In the genomic region with DNA sequence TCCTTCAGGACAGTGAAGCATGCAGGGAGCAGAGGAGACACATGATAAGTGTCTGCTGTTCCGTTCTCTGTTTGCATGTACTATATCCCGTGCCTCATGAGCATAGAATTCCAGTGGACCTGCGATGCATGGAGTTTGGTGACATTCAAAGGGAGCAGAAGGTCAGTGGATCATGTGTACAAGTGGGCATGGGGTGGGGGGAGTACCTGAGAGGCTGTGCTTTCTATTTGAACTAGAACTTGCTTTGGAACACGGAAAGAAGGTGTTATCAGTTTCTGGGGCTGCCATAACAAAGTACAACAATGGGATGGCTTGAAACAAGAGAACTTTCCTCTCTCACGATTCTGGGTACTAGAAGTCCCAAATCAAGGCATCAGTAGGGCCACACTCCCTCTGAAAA, we compare ENCODE assay signal across 20 cellular contexts. TPM values are rescaled to one million over a fixed set of nuclear protein-coding genes. Genes with fewer than 3 reads are reported as not detected.
"Had no signal": no experiment of that assay in that cellular context is flagged by ENCODE, and none has a peak within 500 bp of the region (broad histone marks: within the 10 kb centered on the region; RNA-seq: fewer than 3 reads in every experiment).

No MANE protein-coding gene starts in this region.

- FAIRE-seq: small intestine had no signal

- H3K9me3 Mint-ChIP-seq: activated B cell treated with CpG ODN at 0.5 μM for 24 hours; activated CD4-positive, alpha-beta memory T cell treated with anti-CD3 and anti-CD28 coated beads, Interleukin-2, amount 10 ng/mL, durations not matched to agents 7 days and 5 days; nephron; stimulated activated naive CD8-positive, alpha-beta T cell treated with anti-CD3 and anti-CD28 coated beads, Interleukin-15, amount 100 ng/mL, for 72 hours had no signal

- H3K9me3 ChIP-seq: prostate gland, upper lobe of right lung had no signal

- H3K36me3 Mint-ChIP-seq: activated CD8-positive, alpha-beta memory T cell treated with anti-CD3 and anti-CD28 coated beads, Interleukin-2, amount 10 ng/mL, durations not matched to agents 7 days and 5 days; activated naive CD8-positive, alpha-beta T cell had no signal

- H3K4me3 ChIP-seq: lung, prostate gland, upper lobe of right lung had no signal

- H3K4me3 Mint-ChIP-seq: activated B cell treated with CpG ODN at 0.5 μM for 24 hours; activated CD4-positive, alpha-beta memory T cell treated with anti-CD3 and anti-CD28 coated beads, Interleukin-2, amount 10 ng/mL, durations not matched to agents 7 days and 5 days; activated CD8-positive, alpha-beta memory T cell treated with anti-CD3 and anti-CD28 coated beads, Interleukin-2, amount 10 ng/mL, durations not matched to agents 7 days and 5 days; activated naive CD8-positive, alpha-beta T cell; nephron; stimulated activated naive CD8-positive, alpha-beta T cell treated with anti-CD3 and anti-CD28 coated beads, Interleukin-15, amount 100 ng/mL, for 72 hours had no signal

- H3K27me3 ChIP-seq: upper lobe of right lung had no signal

- H3K36me3 ChIP-seq: prostate gland, upper lobe of right lung had no signal

- ATAC-seq: activated CD8-positive, alpha-beta memory T cell treated with anti-CD3 and anti-CD28 coated beads, Interleukin-2, amount 10 ng/mL, durations not matched to agents 7 days and 5 days; right cardiac atrium; stimulated activated naive CD8-positive, alpha-beta T cell treated with anti-CD3 and anti-CD28 coated beads, Interleukin-15, amount 100 ng/mL, for 72 hours had no signal

- H3K27ac Mint-ChIP-seq: activated B cell treated with CpG ODN at 0.5 μM for 24 hours; activated CD4-positive, alpha-beta memory T cell treated with anti-CD3 and anti-CD28 coated beads, Interleukin-2, amount 10 ng/mL, durations not matched to agents 7 days and 5 days; activated CD8-positive, alpha-beta memory T cell treated with anti-CD3 and anti-CD28 coated beads, Interleukin-2, amount 10 ng/mL, durations not matched to agents 7 days and 5 days; activated naive CD8-positive, alpha-beta T cell; stimulated activated naive CD8-positive, alpha-beta T cell treated with anti-CD3 and anti-CD28 coated beads, Interleukin-15, amount 100 ng/mL, for 72 hours had no signal

- DNase-seq: activated B cell treated with CpG ODN at 0.5 μM for 24 hours; activated CD4-positive, alpha-beta memory T cell treated with anti-CD3 and anti-CD28 coated beads, Interleukin-2, amount 10 ng/mL, durations not matched to agents 7 days and 5 days; activated CD4-positive, alpha-beta T cell treated with anti-CD3 and anti-CD28 coated beads for 4 hours; activated CD8-positive, alpha-beta memory T cell treated with anti-CD3 and anti-CD28 coated beads, Interleukin-2, amount 10 ng/mL, durations not matched to agents 7 days and 5 days; dermis blood vessel endothelial cell; effector memory CD4-positive, alpha-beta T cell; occipital lobe; right cardiac atrium; small intestine; stimulated activated CD4-positive, alpha-beta T cell treated with anti-CD3 and anti-CD28 coated beads, Interleukin-15, amount 100 ng/mL, for 24 hours; stimulated activated CD4-positive, alpha-beta T cell treated with anti-CD3 and anti-CD28 coated beads, Interleukin-4, amount 100 ng/mL, for 1 hour; stimulated activated naive CD8-positive, alpha-beta T cell treated with anti-CD3 and anti-CD28 coated beads, Interleukin-15, amount 100 ng/mL, for 72 hours; T-helper 1 cell; T-helper 9 cell; upper lobe of right lung had no signal

- H3K27ac ChIP-seq: prostate gland, upper lobe of right lung had no signal

- H3K4me1 ChIP-seq: prostate gland had no signal

RNA-seq across cellular contexts. Expression of gene CCNJL, which starts 5.1 kb away (rescaled TPM):
- total RNA-seq: activated CD4-positive, alpha-beta memory T cell treated with anti-CD3 and anti-CD28 coated beads, Interleukin-2, amount 10 ng/mL, durations not matched to agents 7 days and 5 days had no signal

RNA-seq across cellular contexts. Expression of gene C1QTNF2, which starts 53.0 kb away (rescaled TPM):
- total RNA-seq: activated B cell treated with CpG ODN at 0.5 μM for 24 hours; activated CD4-positive, alpha-beta memory T cell treated with anti-CD3 and anti-CD28 coated beads, Interleukin-2, amount 10 ng/mL, durations not matched to agents 7 days and 5 days; activated CD8-positive, alpha-beta memory T cell treated with anti-CD3 and anti-CD28 coated beads, Interleukin-2, amount 10 ng/mL, durations not matched to agents 7 days and 5 days; bronchial epithelial cell had no signal
